ENCODE assay signal across 17 cellular contexts in genomic region chr7:825386-825785, GRCh38. TPM values are rescaled to one million over a fixed set of nuclear protein-coding genes. Genes with fewer than 3 reads are reported as not detected.
DNase-seq lines count a peak whose midpoint lies in the region; ATAC-seq and TF ChIP-seq lines count a peak whose summit lies in the region.
"Had no signal": no experiment of that assay in that cellular context is flagged by ENCODE, and none has a peak within 500 bp of the region (broad histone marks: within the 10 kb centered on the region; RNA-seq: fewer than 3 reads in every experiment).

No MANE protein-coding gene starts in this region.

- DNase-seq in GM23338 (ENCODE audit: low spot score), result no peak
- DNase-seq in brain microvascular endothelial cell, result no peak
- no peak for DNase-seq in left lung
- no peak for DNase-seq in tibial artery
- no peak for DNase-seq in NCI-H1436 (lab: John Stamatoyannopoulos, UW)
- DNase-seq in islet precursor cell, result no peak
- DNase-seq in NCI-H446 (lab: John Stamatoyannopoulos, UW), result no peak
- DNase-seq: activated CD4-positive, alpha-beta T cell treated with anti-CD3 and anti-CD28 coated beads for 1 hour; activated naive CD8-positive, alpha-beta T cell treated with anti-CD3 and anti-CD28 coated beads, Interleukin-2, amount 10 ng/mL, durations not matched to agents 7 days and 5 days; CD4-positive, alpha-beta memory T cell; cortex of kidney; midbrain; NCI-H1694 treated with DMSO at 0.1 percent for 48 hours; NCI-H526; nucleus accumbens; Peyer's patch had no signal

- no peak overlapping the region for H3K4me3 Mint-ChIP-seq in GM23338
- H3K4me3 Mint-ChIP-seq: activated naive CD8-positive, alpha-beta T cell treated with anti-CD3 and anti-CD28 coated beads, Interleukin-2, amount 10 ng/mL, durations not matched to agents 7 days and 5 days; CD4-positive, alpha-beta memory T cell; T-helper 1 cell treated with Interleukin-12 subunit alpha and Interleukin-12 subunit beta and Interleukin-4 antibody, amounts not matched to agents 30 μg/mL and 1 μg/mL, for 36 hours had no signal

- H3K27ac ChIP-seq in GM23338 (ENCODE audit: low read depth), result peak overlapping the region; percentile 67
- peak overlapping the region; percentile 77 for H3K27ac ChIP-seq in brain microvascular endothelial cell
- H3K27ac ChIP-seq in left lung, result peak overlapping the region; percentile 49 to 55
- H3K27ac ChIP-seq in tibial artery, result peak overlapping the region; percentile 68 to 87

- ATAC-seq in GM23338, result no peak
- ATAC-seq in left lung, result no peak

- no peak overlapping the region for H3K4me3 ChIP-seq in GM23338
- H3K4me3 ChIP-seq in brain microvascular endothelial cell (ENCODE audit: low read depth, low read length), result no peak overlapping the region
- no peak overlapping the region for H3K4me3 ChIP-seq in left lung
- H3K4me3 ChIP-seq in tibial artery, result peak overlapping the region in 1 of 2 donors; percentile 18
- H3K4me3 ChIP-seq: Peyer's patch had no signal

- H3K27me3 ChIP-seq in GM23338 (ENCODE audit: insufficient read depth) (no peaks in the 10 kb centered on the region), brain microvascular endothelial cell (replicated peaks) (no peaks in the 10 kb centered on the region), left lung (no peaks in the 10 kb centered on the region), tibial artery (no peaks in the 10 kb centered on the region)
- H3K27me3 ChIP-seq: Peyer's patch had no signal

- H3K9me2 ChIP-seq in GM23338 (ENCODE audit: insufficient read depth), result no peaks in the 10 kb centered on the region

- H3K36me3 Mint-ChIP-seq in GM23338 (ENCODE audit: low read depth), result peaks cover 12% of the 10 kb centered on the region

- intact Hi-C loops in left lung (cut with DNase I) (no loop called here), tibial artery (cut with DNase I; ENCODE audit: low total_unique reads) (no loop called here)

- peaks cover 60% of the 10 kb centered on the region for H3K4me1 Mint-ChIP-seq in GM23338

- no peak overlapping the region for H3K4me2 ChIP-seq in GM23338

- no peaks in the 10 kb centered on the region for H3K9me3 Mint-ChIP-seq in GM23338
- H3K9me3 Mint-ChIP-seq: activated naive CD8-positive, alpha-beta T cell treated with anti-CD3 and anti-CD28 coated beads, Interleukin-2, amount 10 ng/mL, durations not matched to agents 7 days and 5 days; T-helper 1 cell treated with Interleukin-12 subunit alpha and Interleukin-12 subunit beta and Interleukin-4 antibody, amounts not matched to agents 30 μg/mL and 1 μg/mL, for 36 hours had no signal

- no peak for TF ChIP-seq CTCF in GM23338 (conservative IDR thresholded peaks at IDR 0.05; ENCODE audit: low read depth in 2 of 2)
- no peak for TF ChIP-seq CTCF in brain microvascular endothelial cell (IDR thresholded peaks at IDR 0.05; ENCODE audit: low read depth, low read length, missing control alignments)
- no peak for TF ChIP-seq CTCF in left lung (IDR thresholded peaks at IDR 0.05)
- no peak for TF ChIP-seq CTCF in tibial artery (IDR thresholded peaks at IDR 0.05)

- in situ Hi-C loops in brain microvascular endothelial cell (cut with HindIII; ENCODE audit: low pct_ligation_motif_present, low sequenced_read_pairs), result no loop called here

- H4K20me1 ChIP-seq in GM23338 (replicated peaks; ENCODE audit: insufficient read depth), result peaks cover 70% of the 10 kb centered on the region

- no peak overlapping the region for H2AFZ ChIP-seq in GM23338

- peaks cover 100% of the 10 kb centered on the region for H3K79me2 ChIP-seq in GM23338 (replicated peaks; ENCODE audit: insufficient read depth)

- H3F3A ChIP-seq in GM23338 (replicated peaks; ENCODE audit: low read depth), result peaks cover 10% of the 10 kb centered on the region; the same call in 1 of the 2 replicates

- H3K4me1 ChIP-seq in GM23338 (ENCODE audit: insufficient read depth) (peaks cover 28% of the 10 kb centered on the region), left lung (peaks cover 4 to 39% of the 10 kb centered on the region in 2 donors), tibial artery (peaks cover 7 to 98% (median 59%) of the 10 kb centered on the region in 4 donors)

- H3K36me3 ChIP-seq in GM23338 (ENCODE audit: insufficient read depth), result no peaks in the 10 kb centered on the region
- no peaks in the 10 kb centered on the region for H3K36me3 ChIP-seq in brain microvascular endothelial cell (replicated peaks)
- no peaks in the 10 kb centered on the region for H3K36me3 ChIP-seq in left lung
- H3K36me3 ChIP-seq in tibial artery, result peaks cover 0 to 12% (median 0%) of the 10 kb centered on the region in 3 donors
- H3K36me3 ChIP-seq: Peyer's patch had no signal

- H3K27me3 Mint-ChIP-seq in GM23338 (ENCODE audit: insufficient read depth, low read depth, poor library complexity), result peaks cover 11% of the 10 kb centered on the region
- H3K27me3 Mint-ChIP-seq: activated naive CD8-positive, alpha-beta T cell treated with anti-CD3 and anti-CD28 coated beads, Interleukin-2, amount 10 ng/mL, durations not matched to agents 7 days and 5 days; CD4-positive, alpha-beta memory T cell had no signal

- no peak overlapping the region for H3K27ac Mint-ChIP-seq in GM23338
- H3K27ac Mint-ChIP-seq: activated naive CD8-positive, alpha-beta T cell treated with anti-CD3 and anti-CD28 coated beads, Interleukin-2, amount 10 ng/mL, durations not matched to agents 7 days and 5 days; T-helper 1 cell treated with Interleukin-12 subunit alpha and Interleukin-12 subunit beta and Interleukin-4 antibody, amounts not matched to agents 30 μg/mL and 1 μg/mL, for 36 hours had no signal

- H3K9me3 ChIP-seq in left lung (no peaks in the 10 kb centered on the region), tibial artery (no peaks in the 10 kb centered on the region)
- H3K9me3 ChIP-seq: Peyer's patch had no signal

TF ChIP-seq in GM23338, 12 proteins besides CTCF, POLR2A, EP300 and RAD21 (continues in another document):
- TF ChIP-seq EZH2phosphoT487 (IDR thresholded peaks at IDR 0.05; ENCODE audit: unreplicated experiment) (no peak), ZNF331 (CRISPR knock-in tag; IDR thresholded peaks at IDR 0.05; ENCODE audit: low read depth) (no peak), ZNF462 (CRISPR knock-in tag; IDR thresholded peaks at IDR 0.05) (no peak), STAT1 (IDR thresholded peaks at IDR 0.05; ENCODE audit: unreplicated experiment) (no peak)

RNA-seq across cellular contexts. Expression of gene SUN1, which starts 6.9 kb away (rescaled TPM):
- 143 and 145 TPM in 2 replicates for total RNA-seq in GM23338 (2014; rRNA removed; shearing (Covaris generic))
- 57.9 and 63.3 TPM in 2 replicates for polyA plus RNA-seq in GM23338 (2016; fragmentation: Nextera tagmentation; extraction: Ambion mirVana)
- 100 to 1,000 TPM; 101 to 109 TPM for total RNA-seq in left lung

RNA-seq across cellular contexts. Expression of gene GET4, which starts 51.0 kb away (rescaled TPM):
- total RNA-seq in GM23338 (2014; rRNA removed; shearing (Covaris generic)), result 55.0 and 79.1 TPM in 2 replicates
- 48.0 and 54.5 TPM in 2 replicates for polyA plus RNA-seq in GM23338 (2016; fragmentation: Nextera tagmentation; extraction: Ambion mirVana)
- 10 to 100 TPM; 30.1 to 31.6 TPM for total RNA-seq in left lung
